In the genomic region with DNA sequence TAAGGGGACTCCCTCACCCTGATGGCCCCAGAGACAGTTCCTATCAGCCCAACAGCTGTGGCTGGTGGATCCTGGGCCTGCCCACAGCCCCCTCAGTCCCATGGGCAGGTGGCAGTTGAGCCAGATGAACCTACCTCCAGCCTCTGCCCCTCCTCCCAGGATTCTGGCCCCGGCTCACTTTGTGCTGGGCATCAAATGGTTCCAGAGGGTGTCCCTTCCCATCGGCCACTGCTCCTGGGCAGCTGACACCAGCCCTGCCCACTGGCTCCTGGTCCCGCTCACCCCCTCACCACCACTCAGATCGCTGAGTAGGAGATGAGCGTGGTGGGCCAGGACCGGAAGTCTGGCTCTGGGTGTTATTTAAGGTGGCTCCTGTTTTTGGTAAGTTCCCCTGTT, we compare ENCODE assay signal across 19 cellular contexts. TPM values are rescaled to one million over a fixed set of nuclear protein-coding genes. Genes with fewer than 3 reads are reported as not detected.
A peak's percentile ranks its signal among the peaks of the same experiment; 100 is the strongest.
DNase-seq lines count a peak whose midpoint lies in the region; ATAC-seq and TF ChIP-seq lines count a peak whose summit lies in the region.
"Had no signal": no experiment of that assay in that cellular context is flagged by ENCODE, and none has a peak within 500 bp of the region (broad histone marks: within the 10 kb centered on the region; RNA-seq: fewer than 3 reads in every experiment).

No MANE protein-coding gene starts in this region.

- no peaks in the 10 kb centered on the region for H3K27me3 ChIP-seq in left ventricle myocardium inferior (ENCODE audit: low read depth)
- H3K27me3 ChIP-seq in gastrocnemius medialis = no peaks in the 10 kb centered on the region
- H3K27me3 ChIP-seq: cardiac muscle cell, pancreas had no signal

- intact Hi-C loops in left ventricle myocardium inferior (cut with micrococcal nuclease) = no loop called here
- intact Hi-C loops in gastrocnemius medialis (cut with DNase I; ENCODE audit: low total_unique reads) = loop anchor here (10.0 kb wide), 3 partner anchors 149 to 559 kb away; partner anchors contain the start of genes BTBD17, GPR142 and NAT9

- H3K4me1 ChIP-seq in left ventricle myocardium inferior (peaks cover 68% of the 10 kb centered on the region), gastrocnemius medialis (peaks cover 58 to 63% of the 10 kb centered on the region in 2 donors)

- peak overlapping the region; percentile 19 for H3K4me3 Mint-ChIP-seq in activated CD4-positive, alpha-beta T cell treated with anti-CD3 and anti-CD28 coated beads, Interleukin-2, amount 10 ng/mL, durations not matched to agents 7 days and 5 days
- peak overlapping the region; percentile 80 for H3K4me3 Mint-ChIP-seq in activated naive CD8-positive, alpha-beta T cell treated with anti-CD3 and anti-CD28 coated beads, Interleukin-2, amount 50 U/mL, for 24 hours

- H3K36me3 ChIP-seq in left ventricle myocardium inferior (no peaks in the 10 kb centered on the region), gastrocnemius medialis (no peaks in the 10 kb centered on the region)
- H3K36me3 ChIP-seq: cardiac muscle cell, pancreas had no signal

- peaks cover 12% of the 10 kb centered on the region for H3K36me3 Mint-ChIP-seq in activated CD4-positive, alpha-beta T cell treated with anti-CD3 and anti-CD28 coated beads, Interleukin-2, amount 10 ng/mL, durations not matched to agents 7 days and 5 days (ENCODE audit: low read depth)
- H3K36me3 Mint-ChIP-seq in activated naive CD8-positive, alpha-beta T cell treated with anti-CD3 and anti-CD28 coated beads, Interleukin-2, amount 50 U/mL, for 24 hours (ENCODE audit: low read depth) = peaks cover 18% of the 10 kb centered on the region

- no peaks in the 10 kb centered on the region for H3K9me3 ChIP-seq in left ventricle myocardium inferior (replicated peaks)
- H3K9me3 ChIP-seq in gastrocnemius medialis = no peaks in the 10 kb centered on the region
- H3K9me3 ChIP-seq: Caco-2, pancreas had no signal

- no peaks in the 10 kb centered on the region for H3K9me3 Mint-ChIP-seq in activated CD4-positive, alpha-beta T cell treated with anti-CD3 and anti-CD28 coated beads, Interleukin-2, amount 10 ng/mL, durations not matched to agents 7 days and 5 days
- no peaks in the 10 kb centered on the region for H3K9me3 Mint-ChIP-seq in activated naive CD8-positive, alpha-beta T cell treated with anti-CD3 and anti-CD28 coated beads, Interleukin-2, amount 50 U/mL, for 24 hours

- peak overlapping the region; percentile 93 for H3K27ac ChIP-seq in left ventricle myocardium inferior (replicated peaks)
- H3K27ac ChIP-seq in gastrocnemius medialis = peak overlapping the region; percentile 88 to 96 (median 94)
- H3K27ac ChIP-seq: cardiac muscle cell, foreskin keratinocyte, pancreas had no signal

- H3K4me3 ChIP-seq in left ventricle myocardium inferior (peak overlapping the region; percentile 72), gastrocnemius medialis (peak overlapping the region; percentile 63 to 89 (median 69))
- H3K4me3 ChIP-seq: cardiac muscle cell, pancreas had no signal

- TF ChIP-seq CTCF in left ventricle myocardium inferior (IDR thresholded peaks at IDR 0.05; ENCODE audit: borderline replicate concordance) (no peak), gastrocnemius medialis (IDR thresholded peaks at IDR 0.05 in 4 of 5, conservative IDR thresholded peaks at IDR 0.05 in 1 of 5) (no peak)

- in situ Hi-C loops in gastrocnemius medialis (cut with MboI; ENCODE audit: low sequenced_read_pairs in 4 of 4) = loop anchor here in 3 of 4 donors (10.0 to 25.0 kb wide), 3 partner anchors 147 to 272 kb away; partner anchors contain the start of genes BTBD17 (in 1 of the 3) and GPR142 (in 1 of the 3)

- ATAC-seq in activated naive CD8-positive, alpha-beta T cell treated with anti-CD3 and anti-CD28 coated beads, Interleukin-2, amount 50 U/mL, for 24 hours = no peak
- ATAC-seq in gastrocnemius medialis = peak; percentile 25 to 31
- ATAC-seq in GM21576 (IDR thresholded peaks at IDR 0.05; ENCODE audit: unreplicated experiment) = no peak
- ATAC-seq: foreskin keratinocyte, pancreas, SK-N-SH treated with all-trans-retinoic acid at 6 μM for 48 hours had no signal

- H3K27ac Mint-ChIP-seq in activated CD4-positive, alpha-beta T cell treated with anti-CD3 and anti-CD28 coated beads, Interleukin-2, amount 10 ng/mL, durations not matched to agents 7 days and 5 days = peak overlapping the region; percentile 50
- no peak overlapping the region for H3K27ac Mint-ChIP-seq in activated naive CD8-positive, alpha-beta T cell treated with anti-CD3 and anti-CD28 coated beads, Interleukin-2, amount 50 U/mL, for 24 hours

- CTCF ChIA-PET in activated CD4-positive, alpha-beta T cell treated with anti-CD3 and anti-CD28 coated beads, Interleukin-2, amount 10 ng/mL, durations not matched to agents 7 days and 5 days (lab: Charles Lee) = no interaction called here

- H3K27me3 Mint-ChIP-seq in activated CD4-positive, alpha-beta T cell treated with anti-CD3 and anti-CD28 coated beads, Interleukin-2, amount 10 ng/mL, durations not matched to agents 7 days and 5 days = peaks cover 3% of the 10 kb centered on the region
- no peaks in the 10 kb centered on the region for H3K27me3 Mint-ChIP-seq in activated naive CD8-positive, alpha-beta T cell treated with anti-CD3 and anti-CD28 coated beads, Interleukin-2, amount 50 U/mL, for 24 hours

- no peak for DNase-seq in activated CD4-positive, alpha-beta T cell treated with anti-CD3 and anti-CD28 coated beads, Interleukin-2, amount 10 ng/mL, durations not matched to agents 7 days and 5 days
- no peak for DNase-seq in activated CD4-positive, alpha-beta T cell treated with anti-CD3 and anti-CD28 coated beads, Interleukin-2, amount 50 U/mL, for 48 hours
- no peak for DNase-seq in activated naive CD8-positive, alpha-beta T cell treated with anti-CD3 and anti-CD28 coated beads, Interleukin-2, amount 50 U/mL, for 24 hours
- DNase-seq in left ventricle myocardium inferior (peak; percentile 57), gastrocnemius medialis (peak in 1 of 2 donors; percentile 79), NCI-H1930 (lab: John Stamatoyannopoulos, UW) (no peak), COR-L47 (lab: John Stamatoyannopoulos, UW) (no peak)
- DNase-seq: activated naive CD4-positive, alpha-beta T cell treated with Interleukin-2 at 50 U/mL for 16 hours; Caco-2; foreskin keratinocyte; mesendoderm; NCI-H446 treated with DMSO at 0.1 percent for 48 hours; pancreas had no signal

- peak; percentile 68 to 69 for TF ChIP-seq POLR2A in gastrocnemius medialis (IDR thresholded peaks at IDR 0.05)

- peaks cover 43% of the 10 kb centered on the region for H3K4me1 Mint-ChIP-seq in activated CD4-positive, alpha-beta T cell treated with anti-CD3 and anti-CD28 coated beads, Interleukin-2, amount 10 ng/mL, durations not matched to agents 7 days and 5 days
- H3K4me1 Mint-ChIP-seq in activated naive CD8-positive, alpha-beta T cell treated with anti-CD3 and anti-CD28 coated beads, Interleukin-2, amount 50 U/mL, for 24 hours = peaks cover 58% of the 10 kb centered on the region

- POLR2A ChIA-PET in activated CD4-positive, alpha-beta T cell treated with anti-CD3 and anti-CD28 coated beads, Interleukin-2, amount 10 ng/mL, durations not matched to agents 7 days and 5 days (lab: Charles Lee) = no interaction called here

RNA-seq across cellular contexts. Expression of gene TTYH2, which starts 2.0 kb away (rescaled TPM):
- 10 to 100 TPM; 10.2 to 11.9 TPM for total RNA-seq in activated CD4-positive, alpha-beta T cell treated with anti-CD3 and anti-CD28 coated beads, Interleukin-2, amount 10 ng/mL, durations not matched to agents 7 days and 5 days
- total RNA-seq in left ventricle myocardium inferior (28.1 TPM), gastrocnemius medialis (10 to 100 TPM in 2 of 4 donors, 1 to 10 TPM in 2; 4.7 to 19.2 (median 11.4) TPM)

RNA-seq across cellular contexts. Expression of gene RPL38, which starts 11.9 kb away (rescaled TPM):
- 1,000 to 10,000 TPM; 1,114 to 1,326 TPM for total RNA-seq in activated CD4-positive, alpha-beta T cell treated with anti-CD3 and anti-CD28 coated beads, Interleukin-2, amount 10 ng/mL, durations not matched to agents 7 days and 5 days
- total RNA-seq in left ventricle myocardium inferior (702 TPM), gastrocnemius medialis (100 to 1,000 TPM; 346 to 472 (median 443) TPM)

RNA-seq across cellular contexts. Expression of gene DNAI2, which starts 58.7 kb away (rescaled TPM):
- 1 to 10 TPM; 1.2 to 1.3 TPM for total RNA-seq in activated CD4-positive, alpha-beta T cell treated with anti-CD3 and anti-CD28 coated beads, Interleukin-2, amount 10 ng/mL, durations not matched to agents 7 days and 5 days
- total RNA-seq in left ventricle myocardium inferior = not detected
- not detected for total RNA-seq in gastrocnemius medialis
- total RNA-seq: A172, Caco-2, cardiac muscle cell, foreskin keratinocyte, G401, LHCN-M2, pancreas had no signal

Comparison
In these comparisons a context has a peak if more than half of its experiments do, and no peak if none do; other contexts are left out.
1. ATAC-seq: peak in gastrocnemius medialis (2 of 2); none in activated naive CD8-positive, alpha-beta T cell treated with anti-CD3 and anti-CD28 coated beads, Interleukin-2, amount 50 U/mL, for 24 hours (single experiment) and GM21576 (single experiment).